Comparison of ENCODE assay signal across 8 cellular contexts in the genomic region with DNA sequence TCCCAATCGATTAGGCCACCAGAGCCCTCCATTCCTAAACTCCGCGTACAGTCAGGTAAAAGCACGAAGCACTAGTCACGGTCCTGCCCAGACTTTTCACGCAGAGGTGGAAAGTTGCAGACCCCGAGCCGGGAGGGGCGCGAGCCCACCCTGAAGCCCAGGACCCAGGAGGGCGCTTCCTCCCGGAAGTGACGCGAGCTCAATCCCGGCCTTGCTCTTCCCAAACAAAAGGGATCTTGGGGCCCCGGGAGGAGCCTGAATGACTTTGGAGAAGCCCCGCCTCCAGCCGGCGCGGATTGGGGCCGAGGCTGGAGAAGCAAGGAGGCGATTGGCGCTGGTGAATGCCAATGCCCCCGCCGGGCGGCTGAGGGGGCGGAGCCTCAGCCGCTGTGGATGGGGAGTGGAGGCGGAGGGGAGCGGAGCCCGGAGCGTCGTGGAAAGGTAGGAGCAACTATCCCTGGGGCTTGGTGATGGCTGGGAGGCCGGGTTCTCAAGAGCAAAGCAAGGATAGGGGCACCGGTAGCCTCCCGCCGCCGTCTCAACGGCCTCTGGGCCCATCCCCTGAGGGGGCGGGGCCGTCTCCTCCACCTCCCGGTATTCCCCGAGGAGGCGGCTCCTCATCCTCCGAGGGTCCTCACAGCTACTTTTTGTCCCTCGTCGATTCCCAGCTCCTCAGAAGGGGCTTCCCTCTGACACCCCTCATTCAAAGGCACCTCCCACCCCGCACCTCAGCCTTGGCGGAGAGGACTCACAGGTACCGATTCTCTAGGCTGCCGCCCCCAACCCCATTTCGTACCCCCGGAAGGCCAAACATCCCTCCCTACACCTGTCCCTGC. TPM values are rescaled to one million over a fixed set of nuclear protein-coding genes. Genes with fewer than 3 reads are reported as not detected.
DNase-seq lines count a peak whose midpoint lies in the region; ATAC-seq and TF ChIP-seq lines count a peak whose summit lies in the region.

A gene with protein sequence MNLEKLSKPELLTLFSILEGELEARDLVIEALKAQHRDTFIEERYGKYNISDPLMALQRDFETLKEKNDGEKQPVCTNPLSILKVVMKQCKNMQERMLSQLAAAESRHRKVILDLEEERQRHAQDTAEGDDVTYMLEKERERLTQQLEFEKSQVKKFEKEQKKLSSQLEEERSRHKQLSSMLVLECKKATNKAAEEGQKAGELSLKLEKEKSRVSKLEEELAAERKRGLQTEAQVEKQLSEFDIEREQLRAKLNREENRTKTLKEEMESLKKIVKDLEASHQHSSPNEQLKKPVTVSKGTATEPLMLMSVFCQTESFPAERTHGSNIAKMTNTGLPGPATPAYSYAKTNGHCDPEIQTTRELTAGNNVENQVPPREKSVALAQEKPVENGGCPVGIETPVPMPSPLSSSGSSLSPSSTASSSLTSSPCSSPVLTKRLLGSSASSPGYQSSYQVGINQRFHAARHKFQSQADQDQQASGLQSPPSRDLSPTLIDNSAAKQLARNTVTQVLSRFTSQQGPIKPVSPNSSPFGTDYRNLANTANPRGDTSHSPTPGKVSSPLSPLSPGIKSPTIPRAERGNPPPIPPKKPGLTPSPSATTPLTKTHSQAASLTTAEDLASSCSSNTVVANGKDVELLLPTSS (plus strand): TSS at position 383 of the 836 bp plus-strand sequence. CDS start 19,952 bp downstream, outside the sequence.

- peaks cover 20% of the 10 kb centered on the region for H3K4me1 ChIP-seq in Caco-2
- peaks cover 32% of the 10 kb centered on the region for H3K4me1 ChIP-seq in HUES48 (ENCODE audit: control insufficient read depth, insufficient read depth, low read length)
- peaks cover 27% of the 10 kb centered on the region for H3K4me1 ChIP-seq in OCI-LY1 (ENCODE audit: insufficient read depth, low read length, severe bottlenecking)

- H3K4me3 ChIP-seq in Caco-2 (ENCODE audit: low read depth, low read length) = peak within 1 kb of the TSS; percentile 74
- H3K4me3 ChIP-seq in HUES48 (ENCODE audit: low read depth, low read length) = peak within 1 kb of the TSS; percentile 96
- H3K4me3 ChIP-seq in OCI-LY1 (ENCODE audit: low read depth, low read length, poor library complexity, severe bottlenecking) = peak within 1 kb of the TSS; percentile 77

- H3K9ac ChIP-seq in HUES48 (ENCODE audit: low read depth, low read length) (peak within 1 kb of the TSS; percentile 89), OCI-LY1 (ENCODE audit: low read length) (peak within 1 kb of the TSS; percentile 61)

- no peaks in the 10 kb centered on the region for H3K9me3 ChIP-seq in Caco-2
- no peaks in the 10 kb centered on the region for H3K9me3 ChIP-seq in HUES48 (ENCODE audit: control insufficient read depth, insufficient read depth, low read length)
- no peaks in the 10 kb centered on the region for H3K9me3 ChIP-seq in OCI-LY1 (ENCODE audit: low read length)

- H3K4me3 Mint-ChIP-seq in Caco-2 (ENCODE audit: unreplicated experiment) = peak within 1 kb of the TSS; percentile 96

- DNase-seq in Caco-2 (peak; percentile 92 to 93), activated T-cell treated with anti-CD3 and anti-CD28 coated beads for 48 hours (ENCODE audit: low read depth) (peak; percentile 77), epithelial cell of prostate (ENCODE audit: low read depth, low spot score) (peak; percentile 44), mucosa of gallbladder (ENCODE audit: low spot score) (peak; percentile 96)
- DNase-seq in stimulated activated CD8-positive, alpha-beta memory T cell treated with anti-CD3 and anti-CD28 coated beads, Interleukin-4, amount 100 ng/mL, for 24 hours (ENCODE audit: low read depth) = peak; percentile 73

- peak within 1 kb of the TSS; percentile 95 for H3K27ac ChIP-seq in HUES48 (ENCODE audit: low read depth, low read length)
- H3K27ac ChIP-seq in OCI-LY1 (ENCODE audit: low read depth, low read length, poor library complexity, severe bottlenecking) = no peak within 1 kb of the TSS
- H3K27ac ChIP-seq in epithelial cell of prostate = peak within 1 kb of the TSS; percentile 97

- peaks cover 7% of the 10 kb centered on the region for H3K4me1 Mint-ChIP-seq in Caco-2 (ENCODE audit: low read depth, unreplicated experiment)

- TF ChIP-seq CTCF in Caco-2 (IDR thresholded peaks at IDR 0.05; ENCODE audit: insufficient read depth in 1 of 2, low read depth in 1 of 2, low read length in 1 of 2, severe bottlenecking in 1 of 2, unreplicated experiment in 1 of 2) (no peak), OCI-LY1 (IDR thresholded peaks at IDR 0.05; ENCODE audit: low read length) (no peak)

- no peaks in the 10 kb centered on the region for H3K27me3 Mint-ChIP-seq in Caco-2 (ENCODE audit: insufficient read depth, unreplicated experiment)

- TSS peak; percentile 32 for BruUV-seq in Caco-2 (replicated peaks; lab: Mats Ljungman, UMichigan)

- no peaks in the 10 kb centered on the region for H3K36me3 ChIP-seq in Caco-2 (ENCODE audit: control insufficient read depth, insufficient read depth, low read length)
- H3K36me3 ChIP-seq in HUES48 (ENCODE audit: control insufficient read depth, insufficient read depth, low read length) = no peaks in the 10 kb centered on the region
- no peaks in the 10 kb centered on the region for H3K36me3 ChIP-seq in OCI-LY1 (ENCODE audit: insufficient read depth, low read length)

- H3K79me2 ChIP-seq in OCI-LY1 (ENCODE audit: insufficient read depth, low read length) = no peaks in the 10 kb centered on the region

- ATAC-seq in GM21423 (IDR thresholded peaks at IDR 0.05; ENCODE audit: unreplicated experiment) = peak; percentile 66

- POLR2A ChIA-PET in Caco-2 (lab: Charles Lee) = interaction anchor here (1.0 kb wide), 1 partner anchor 303 kb away, joined by 3 read pairs; no protein-coding TSS in a partner anchor

- peak within 1 kb of the TSS; percentile 93 for H3K4me2 ChIP-seq in OCI-LY1 (ENCODE audit: low read length)

- intact Hi-C loops in Caco-2 (cut with micrococcal nuclease; ENCODE audit: unreplicated experiment) = loop anchor here (10.0 kb wide), 1 partner anchor 409 kb away; no protein-coding TSS in a partner anchor

- H2AFZ ChIP-seq in OCI-LY1 (ENCODE audit: low read length) = peak within 1 kb of the TSS; percentile 90

- CTCF ChIA-PET in Caco-2 (lab: Charles Lee) = interaction anchor here (1.1 kb wide), 1 partner anchor 106 kb away, joined by 5 read pairs; no protein-coding TSS in a partner anchor

- H3K27me3 ChIP-seq in Caco-2 (replicated peaks; ENCODE audit: control insufficient read depth, insufficient read depth, low read length) = no peaks in the 10 kb centered on the region
- H3K27me3 ChIP-seq in HUES48 (ENCODE audit: control insufficient read depth, insufficient read depth, low read length) = no peaks in the 10 kb centered on the region
- no peaks in the 10 kb centered on the region for H3K27me3 ChIP-seq in OCI-LY1 (ENCODE audit: insufficient read depth, low read length)

- peaks cover 13% of the 10 kb centered on the region for H3K36me3 Mint-ChIP-seq in Caco-2 (ENCODE audit: insufficient read depth, unreplicated experiment)

- no peaks in the 10 kb centered on the region for H3K9me2 ChIP-seq in OCI-LY1 (ENCODE audit: low read depth, low read length)

- H4K20me1 ChIP-seq in OCI-LY1 (ENCODE audit: insufficient read depth, low read length) = no peaks in the 10 kb centered on the region

- H3K9me3 Mint-ChIP-seq in Caco-2 (ENCODE audit: unreplicated experiment) = no peaks in the 10 kb centered on the region

- peak within 1 kb of the TSS; percentile 96 for H3K27ac Mint-ChIP-seq in Caco-2 (ENCODE audit: unreplicated experiment)

- H3F3A ChIP-seq in OCI-LY1 (ENCODE audit: insufficient read depth, low read length) = no peaks in the 10 kb centered on the region; the same call in 1 of the 2 replicates

RNA-seq across cellular contexts. Expression of the gene that starts here (rescaled TPM):
- total RNA-seq in Caco-2 (2022) (11.3 and 15.0 TPM in 2 replicates), mucosa of gallbladder (56.0 TPM)

Comparison
In these comparisons a context has a peak if more than half of its experiments do, and no peak if none do; other contexts are left out.
1. DNase-seq: peak in every context shown above with its lines; median percentile 96 in mucosa of gallbladder; 92 in Caco-2; 77 in activated T-cell treated with anti-CD3 and anti-CD28 coated beads for 48 hours; 73 in stimulated activated CD8-positive, alpha-beta memory T cell treated with anti-CD3 and anti-CD28 coated beads, Interleukin-4, amount 100 ng/mL, for 24 hours; 44 in epithelial cell of prostate.